ENCODE assay signal across 19 cellular contexts in genomic region chr11:128260398-128260797, GRCh38.
DNase-seq lines count a peak whose midpoint lies in the region; ATAC-seq and TF ChIP-seq lines count a peak whose summit lies in the region.
"Had no signal": no experiment of that assay in that cellular context is flagged by ENCODE, and none has a peak within 500 bp of the region (broad histone marks: within the 10 kb centered on the region; RNA-seq: fewer than 3 reads in every experiment).

No MANE protein-coding gene starts in this region.

- POLR2A ChIA-PET in SK-N-SH (lab: Yijun Ruan, JAX) = no interaction called here

- H3K9me3 ChIP-seq in SK-N-SH (0 out of 2 replicates have a peak, but pooled peaks cover 10% of the 10 kb centered on the region), Peyer's patch (no peaks in the 10 kb centered on the region)
- H3K9me3 ChIP-seq: BLaER1 treated with 17β-estradiol and CSF1 and Interleukin-3, amounts not matched to agents 10 nM and 100 nM had no signal

- no peak for TF ChIP-seq RAD21 in SK-N-SH (IDR thresholded peaks at IDR 0.05; ENCODE audit: low read length)

- H3K9me2 ChIP-seq in SK-N-SH = no peaks in the 10 kb centered on the region

- no peak overlapping the region for H3K4me3 ChIP-seq in SK-N-SH (ENCODE audit: low read depth in 2 of 2, low read length in 1 of 2)
- H3K4me3 ChIP-seq in Peyer's patch = no peak overlapping the region
- H3K4me3 ChIP-seq: BLaER1 treated with 17β-estradiol and CSF1 and Interleukin-3, amounts not matched to agents 10 nM and 100 nM had no signal

- H3K27me3 Mint-ChIP-seq in stimulated activated memory B cell treated with anti-CD40 and anti-IgM and Interleukin-4, amounts not matched to agents 10 μg/mL and 1 μg/mL and 100 μg/mL, for 72 hours = no peaks in the 10 kb centered on the region
- H3K27me3 Mint-ChIP-seq: CD4-positive, alpha-beta T cell had no signal

- TF ChIP-seq POLR2A in Peyer's patch (IDR thresholded peaks at IDR 0.05) = no peak

- H4K20me1 ChIP-seq in SK-N-SH (ENCODE audit: insufficient read depth) = no peaks in the 10 kb centered on the region
- H4K20me1 ChIP-seq: BLaER1 treated with 17β-estradiol and CSF1 and Interleukin-3, amounts not matched to agents 10 nM and 100 nM had no signal

- peak overlapping the region; percentile 79 for H3K27ac Mint-ChIP-seq in stimulated activated memory B cell treated with anti-CD40 and anti-IgM and Interleukin-4, amounts not matched to agents 10 μg/mL and 1 μg/mL and 100 μg/mL, for 72 hours
- H3K27ac Mint-ChIP-seq: CD4-positive, alpha-beta T cell had no signal

- H3K4me1 ChIP-seq in SK-N-SH (ENCODE audit: control insufficient read depth in 1 of 2, insufficient read depth in 2 of 2, low read depth in 1 of 2, low read length in 1 of 2) = peaks cover 0 to 4% of the 10 kb centered on the region in 2 experiments; a peak in 1 of 4 replicates
- H3K4me1 ChIP-seq in Peyer's patch = no peaks in the 10 kb centered on the region

- no peaks in the 10 kb centered on the region for H3K9me3 Mint-ChIP-seq in stimulated activated memory B cell treated with anti-CD40 and anti-IgM and Interleukin-4, amounts not matched to agents 10 μg/mL and 1 μg/mL and 100 μg/mL, for 72 hours
- H3K9me3 Mint-ChIP-seq: CD4-positive, alpha-beta T cell had no signal

- no peaks in the 10 kb centered on the region for H3F3A ChIP-seq in SK-N-SH (replicated peaks; ENCODE audit: insufficient read depth)

- H3K36me3 ChIP-seq in SK-N-SH (replicated peaks in 1 of 2; ENCODE audit: control insufficient read depth in 1 of 2, insufficient read depth in 2 of 2, low read length in 1 of 2) = no peaks in the 10 kb centered on the region
- H3K36me3 ChIP-seq in Peyer's patch = no peaks in the 10 kb centered on the region
- H3K36me3 ChIP-seq: BLaER1 treated with 17β-estradiol and CSF1 and Interleukin-3, amounts not matched to agents 10 nM and 100 nM had no signal

- in situ Hi-C loops in SK-MEL-5 (cut with HindIII; ENCODE audit: low pct_unique_long_range_greater_than_20kb, low sequenced_read_pairs) = no loop called here

- TF ChIP-seq CTCF in SK-N-SH (IDR thresholded peaks at IDR 0.05) = no peak
- no peak for TF ChIP-seq CTCF in Peyer's patch (IDR thresholded peaks at IDR 0.05)

- 54% methylated on average over 3 of the region's 3 CpGs for WGBS in SK-N-SH (ENCODE audit: low lambda C conversion rate)

- H3K27me3 ChIP-seq in SK-N-SH (ENCODE audit: insufficient read depth) (no peaks in the 10 kb centered on the region), Peyer's patch (no peaks in the 10 kb centered on the region)
- H3K27me3 ChIP-seq: BLaER1 treated with 17β-estradiol and CSF1 and Interleukin-3, amounts not matched to agents 10 nM and 100 nM had no signal

- H3K27ac ChIP-seq in SK-N-SH (ENCODE audit: low read depth in 2 of 2, low read length in 1 of 2) (no peak overlapping the region; a peak in 1 of 4 replicates), Peyer's patch (no peak overlapping the region)
- H3K27ac ChIP-seq: 22Rv1; BLaER1 treated with 17β-estradiol and CSF1 and Interleukin-3, amounts not matched to agents 10 nM and 100 nM had no signal

- H3K4me2 ChIP-seq in SK-N-SH = no peak overlapping the region
- H3K4me2 ChIP-seq: BLaER1 treated with 17β-estradiol and CSF1 and Interleukin-3, amounts not matched to agents 10 nM and 100 nM had no signal

- no peaks in the 10 kb centered on the region for H3K36me3 Mint-ChIP-seq in stimulated activated memory B cell treated with anti-CD40 and anti-IgM and Interleukin-4, amounts not matched to agents 10 μg/mL and 1 μg/mL and 100 μg/mL, for 72 hours

- no peak overlapping the region for H3K9ac ChIP-seq in SK-N-SH
- H3K9ac ChIP-seq: BLaER1 treated with 17β-estradiol and CSF1 and Interleukin-3, amounts not matched to agents 10 nM and 100 nM had no signal

- DNase-seq in SK-N-SH = no peak
- DNase-seq in SK-MEL-5 (ENCODE audit: low read depth, low spot score) = peak; percentile 15
- DNase-seq in fibroblast of gingiva (ENCODE audit: low read depth) = peak; percentile 63
- DNase-seq in NCI-H69 (lab: John Stamatoyannopoulos, UW) = no peak
- DNase-seq in stimulated activated CD4-positive, alpha-beta T cell treated with anti-CD3 and anti-CD28 coated beads, Interleukin-4, amount 100 ng/mL, for 4 hours = no peak
- no peak for DNase-seq in Peyer's patch
- DNase-seq: CD4-positive, alpha-beta T cell; COR-L47; DMS 273 treated with DMSO at 0.1 percent for 48 hours; DMS79 treated with DMSO at 0.1 percent for 48 hours; Kasumi-1; MV-4-11; NCI-H2227 treated with DMSO at 0.1 percent for 48 hours; OCI-M1; T-helper 1 cell had no signal

- no peak overlapping the region for H3K4me3 Mint-ChIP-seq in stimulated activated memory B cell treated with anti-CD40 and anti-IgM and Interleukin-4, amounts not matched to agents 10 μg/mL and 1 μg/mL and 100 μg/mL, for 72 hours
- H3K4me3 Mint-ChIP-seq: CD4-positive, alpha-beta T cell had no signal

- no peak for ATAC-seq in SK-N-SH treated with all-trans-retinoic acid at 6 μM for 48 hours
- ATAC-seq in stimulated activated memory B cell treated with anti-CD40 and anti-IgM and Interleukin-4, amounts not matched to agents 10 μg/mL and 1 μg/mL and 100 μg/mL, for 72 hours = no peak

- no peak for TF ChIP-seq EP300 in SK-N-SH (IDR thresholded peaks at IDR 0.05; ENCODE audit: borderline replicate concordance in 1 of 2, low read depth in 1 of 2, low read length in 1 of 2)

- peaks cover 80% of the 10 kb centered on the region for H3K4me1 Mint-ChIP-seq in stimulated activated memory B cell treated with anti-CD40 and anti-IgM and Interleukin-4, amounts not matched to agents 10 μg/mL and 1 μg/mL and 100 μg/mL, for 72 hours

- no peak overlapping the region for H2AFZ ChIP-seq in SK-N-SH (ENCODE audit: low read depth)

- no peaks in the 10 kb centered on the region for H3K79me2 ChIP-seq in SK-N-SH (ENCODE audit: insufficient read depth)

- CTCF ChIA-PET in SK-N-SH (lab: Yijun Ruan, JAX) = interaction anchor here (1.6 kb wide), 1 partner anchor 11 kb away, joined by 4 read pairs; no protein-coding TSS in a partner anchor

TF ChIP-seq in SK-N-SH treated with all-trans-retinoic acid at 6 μM for 48 hours, 23 proteins besides CTCF, POLR2A, EP300 and RAD21:
- TF ChIP-seq ISL1 (CRISPR knock-in tag; IDR thresholded peaks at IDR 0.05) (0 out of 2 replicates have a peak, but pooled peaks have one; percentile 8), ZFP3 (CRISPR knock-in tag; IDR thresholded peaks at IDR 0.05) (no peak), ZC3H10 (CRISPR knock-in tag; IDR thresholded peaks at IDR 0.05) (no peak), SNAI2 (CRISPR knock-in tag; IDR thresholded peaks at IDR 0.05) (no peak)

TF ChIP-seq in SK-N-SH, 30 proteins besides CTCF, POLR2A, EP300 and RAD21:
- no peak for TF ChIP-seq REST (IDR thresholded peaks at IDR 0.05; ENCODE audit: low read depth, low read length)
- no peak for TF ChIP-seq FOSL2 (IDR thresholded peaks at IDR 0.05; ENCODE audit: borderline replicate concordance, low read depth)
- TF ChIP-seq POLR2AphosphoS5 (IDR thresholded peaks at IDR 0.05; ENCODE audit: low read depth, low read length) = no peak
- TF ChIP-seq SIN3A (IDR thresholded peaks at IDR 0.05; ENCODE audit: borderline replicate concordance, low read depth, low read length) = no peak
- no peak for TF ChIP-seq CHD2 (IDR thresholded peaks at IDR 0.05; ENCODE audit: low read length, partially characterized antibody)
- no peak for TF ChIP-seq RFX5 (IDR thresholded peaks at IDR 0.05; ENCODE audit: low read length)
- TF ChIP-seq TEAD4 (IDR thresholded peaks at IDR 0.05; ENCODE audit: borderline replicate concordance, insufficient read depth) = no peak
- no peak for TF ChIP-seq ZBTB33 (IDR thresholded peaks at IDR 0.05; ENCODE audit: borderline replicate concordance, low read depth)

Comparison
In these comparisons a context has a peak if more than half of its experiments do, and no peak if none do; other contexts are left out.
1. DNase-seq: peak in SK-MEL-5 (single experiment) and fibroblast of gingiva (single experiment); none in SK-N-SH (single experiment), NCI-H69 (single experiment), stimulated activated CD4-positive, alpha-beta T cell treated with anti-CD3 and anti-CD28 coated beads, Interleukin-4, amount 100 ng/mL, for 4 hours (0 of 2) and Peyer's patch (0 of 3).